Comparison of ENCODE assay signal across 2 cellular contexts in genomic region chr19:45495178-45495577, GRCh38.
TF ChIP-seq lines count a peak whose summit lies in the region.

No MANE protein-coding gene starts in this region.

TF ChIP-seq in HepG2, 621 proteins besides CTCF, POLR2A, EP300 and RAD21:
- TF ChIP-seq IKZF1 (IDR thresholded peaks at IDR 0.05) (no peak), ZKSCAN1 (IDR thresholded peaks at IDR 0.05; ENCODE audit: low read length) (peak; percentile 57)

TF ChIP-seq in WTC11, 78 proteins besides CTCF, POLR2A, EP300 and RAD21:
- no peak for TF ChIP-seq TEAD4 (CRISPR knock-in tag; IDR thresholded peaks at IDR 0.05)
- no peak for TF ChIP-seq SMAD4 (CRISPR knock-in tag; IDR thresholded peaks at IDR 0.05)
- TF ChIP-seq E2F4 (CRISPR knock-in tag; IDR thresholded peaks at IDR 0.05; ENCODE audit: borderline replicate concordance, low read depth) = no peak
